1 cellular context compared by ENCODE assay signal in the genomic region with DNA sequence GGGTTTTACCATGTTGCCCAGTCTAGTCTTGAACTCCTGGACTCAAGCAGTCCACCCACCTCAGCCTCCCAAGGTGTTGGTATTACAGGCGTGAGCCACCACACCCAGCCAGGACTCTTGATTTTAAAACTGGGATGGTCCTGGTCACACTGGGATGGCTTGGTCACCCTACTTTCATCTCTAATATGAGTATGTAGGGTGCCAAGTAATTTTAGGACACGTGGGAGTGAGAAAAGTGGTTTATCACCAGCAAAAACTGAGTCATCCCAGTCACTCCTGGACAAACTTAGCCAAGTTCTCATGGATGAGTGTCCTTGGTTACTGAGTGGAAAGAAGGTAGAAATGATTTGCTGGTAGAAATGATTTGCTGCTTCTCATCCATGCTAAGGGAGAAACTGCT.
TF ChIP-seq lines count a peak whose summit lies in the region.

No MANE protein-coding gene starts in this region.

TF ChIP-seq in HepG2, 621 proteins besides CTCF, POLR2A, EP300 and RAD21:
- TF ChIP-seq NFE2L1 (CRISPR knock-in tag; IDR thresholded peaks at IDR 0.05; ENCODE audit: borderline replicate concordance) (no peak), MAFF (IDR thresholded peaks at IDR 0.05; ENCODE audit: low read depth, low read length) (no peak), ZNF354B (CRISPR knock-in tag; IDR thresholded peaks at IDR 0.05) (no peak), TSC22D2 (CRISPR knock-in tag; IDR thresholded peaks at IDR 0.05; ENCODE audit: borderline replicate concordance) (no peak), ZNF629 (CRISPR knock-in tag; conservative IDR thresholded peaks at IDR 0.05) (no peak), MIER3 (CRISPR knock-in tag; IDR thresholded peaks at IDR 0.05; ENCODE audit: borderline replicate concordance) (no peak)
- TF ChIP-seq, protein P1, sequence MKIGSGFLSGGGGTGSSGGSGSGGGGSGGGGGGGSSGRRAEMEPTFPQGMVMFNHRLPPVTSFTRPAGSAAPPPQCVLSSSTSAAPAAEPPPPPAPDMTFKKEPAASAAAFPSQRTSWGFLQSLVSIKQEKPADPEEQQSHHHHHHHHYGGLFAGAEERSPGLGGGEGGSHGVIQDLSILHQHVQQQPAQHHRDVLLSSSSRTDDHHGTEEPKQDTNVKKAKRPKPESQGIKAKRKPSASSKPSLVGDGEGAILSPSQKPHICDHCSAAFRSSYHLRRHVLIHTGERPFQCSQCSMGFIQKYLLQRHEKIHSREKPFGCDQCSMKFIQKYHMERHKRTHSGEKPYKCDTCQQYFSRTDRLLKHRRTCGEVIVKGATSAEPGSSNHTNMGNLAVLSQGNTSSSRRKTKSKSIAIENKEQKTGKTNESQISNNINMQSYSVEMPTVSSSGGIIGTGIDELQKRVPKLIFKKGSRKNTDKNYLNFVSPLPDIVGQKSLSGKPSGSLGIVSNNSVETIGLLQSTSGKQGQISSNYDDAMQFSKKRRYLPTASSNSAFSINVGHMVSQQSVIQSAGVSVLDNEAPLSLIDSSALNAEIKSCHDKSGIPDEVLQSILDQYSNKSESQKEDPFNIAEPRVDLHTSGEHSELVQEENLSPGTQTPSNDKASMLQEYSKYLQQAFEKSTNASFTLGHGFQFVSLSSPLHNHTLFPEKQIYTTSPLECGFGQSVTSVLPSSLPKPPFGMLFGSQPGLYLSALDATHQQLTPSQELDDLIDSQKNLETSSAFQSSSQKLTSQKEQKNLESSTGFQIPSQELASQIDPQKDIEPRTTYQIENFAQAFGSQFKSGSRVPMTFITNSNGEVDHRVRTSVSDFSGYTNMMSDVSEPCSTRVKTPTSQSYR (CRISPR knock-in tag; IDR thresholded peaks at IDR 0.05; ENCODE audit: borderline replicate concordance), result no peak
